ENCODE assay signal across 16 cellular contexts in the genomic region with DNA sequence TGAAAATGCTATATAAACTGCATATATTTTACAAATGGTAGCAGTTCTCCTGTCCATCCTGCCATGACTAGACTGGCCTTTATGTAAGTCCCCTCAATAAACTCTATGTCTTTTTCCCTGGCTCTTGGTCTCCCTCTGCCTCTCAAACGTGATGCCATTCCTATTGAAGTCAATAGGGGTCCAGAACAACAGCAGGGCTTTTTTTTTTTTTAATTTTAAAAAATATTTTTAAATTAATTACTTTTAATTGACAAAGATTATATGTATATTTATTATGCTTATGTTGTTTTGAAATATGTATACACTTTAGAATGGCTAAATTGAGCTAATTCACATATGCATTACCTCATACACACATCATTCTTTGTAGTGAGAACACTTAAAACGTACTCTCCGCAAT.
A peak's percentile ranks its signal among the peaks of the same experiment; 100 is the strongest.
DNase-seq lines count a peak whose midpoint lies in the region; ATAC-seq and TF ChIP-seq lines count a peak whose summit lies in the region.
"Had no signal": no experiment of that assay in that cellular context is flagged by ENCODE, and none has a peak within 500 bp of the region (broad histone marks: within the 10 kb centered on the region; RNA-seq: fewer than 3 reads in every experiment).

No MANE protein-coding gene starts in this region.

- no peak overlapping the region for H3T11ph ChIP-seq in H9 (ENCODE audit: low read length)

- H3K4me1 Mint-ChIP-seq in H9 = peaks cover 10 to 23% of the 10 kb centered on the region in 2 experiments
- peaks cover 22% of the 10 kb centered on the region for H3K4me1 Mint-ChIP-seq in glutamatergic neuron (ENCODE audit: low read depth, unreplicated experiment)
- no peaks in the 10 kb centered on the region for H3K4me1 Mint-ChIP-seq in neural crest cell
- H3K4me1 Mint-ChIP-seq: CD14-positive monocyte; CD4-positive, alpha-beta memory T cell had no signal

- no peaks in the 10 kb centered on the region for H3K79me2 ChIP-seq in H9 (ENCODE audit: insufficient read depth, low read length)

- no peak for DNase-seq in H9
- no peak for DNase-seq in glutamatergic neuron
- DNase-seq in neural crest cell (ENCODE audit: low read depth, low spot score) = no peak
- no peak for DNase-seq in DMS79 (lab: John Stamatoyannopoulos, UW)
- DNase-seq in foreskin keratinocyte = no peak
- no peak for DNase-seq in MV-4-11 (lab: John Stamatoyannopoulos, UW)
- DNase-seq: 8988T; CD4-positive, alpha-beta memory T cell; DMS153; DMS79 treated with DMSO at 0.1 percent for 48 hours; GF-D8; HCEC 1CT had no signal

- H2AFZ ChIP-seq in H9 (ENCODE audit: low read length) = no peak overlapping the region

- no peaks in the 10 kb centered on the region for H3K9me3 ChIP-seq in H9 (ENCODE audit: control insufficient read depth, low read depth, low read length)
- H3K9me3 ChIP-seq: BLaER1 had no signal

- H3K9ac ChIP-seq in H9 (ENCODE audit: extremely low read depth, insufficient read length, low read length) = no peak overlapping the region
- H3K9ac ChIP-seq: BLaER1 had no signal

- H3K4ac ChIP-seq in H9 (ENCODE audit: low read depth, low read length) = no peak overlapping the region

- no peak overlapping the region for H3K18ac ChIP-seq in H9 (ENCODE audit: insufficient read length, low read depth, low read length)

- no peak overlapping the region for H2BK20ac ChIP-seq in H9 (ENCODE audit: low read depth, low read length, poor library complexity, severe bottlenecking)

- no peaks in the 10 kb centered on the region for H4K20me1 ChIP-seq in H9 (ENCODE audit: control insufficient read depth, insufficient read depth, insufficient read length)
- H4K20me1 ChIP-seq: BLaER1 had no signal

- no peak overlapping the region for H2BK15ac ChIP-seq in H9 (ENCODE audit: low read depth, low read length)

- H3K4me1 ChIP-seq in H9 (ENCODE audit: insufficient read depth, low read length) (no peaks in the 10 kb centered on the region; the same call in 1 of the 2 replicates), foreskin keratinocyte (no peaks in the 10 kb centered on the region)
- H3K4me1 ChIP-seq: BLaER1 had no signal

- H3K27ac ChIP-seq in H9 (ENCODE audit: insufficient read length, low read depth, low read length) (no peak overlapping the region), foreskin keratinocyte (no peak overlapping the region)
- H3K27ac ChIP-seq: BLaER1, HL-60 had no signal

- H3K36me3 Mint-ChIP-seq in H9 (ENCODE audit: insufficient read depth in 1 of 3, low read depth in 3 of 3) = no peaks in the 10 kb centered on the region
- H3K36me3 Mint-ChIP-seq in glutamatergic neuron (ENCODE audit: unreplicated experiment) = no peaks in the 10 kb centered on the region
- no peaks in the 10 kb centered on the region for H3K36me3 Mint-ChIP-seq in neural crest cell (ENCODE audit: low read depth)
- H3K36me3 Mint-ChIP-seq: CD14-positive monocyte; CD4-positive, alpha-beta memory T cell had no signal

- no peak overlapping the region for H2AK5ac ChIP-seq in H9 (ENCODE audit: insufficient read length, low read length)

- H3K9me3 Mint-ChIP-seq in H9 (no peaks in the 10 kb centered on the region), glutamatergic neuron (ENCODE audit: unreplicated experiment) (no peaks in the 10 kb centered on the region), neural crest cell (no peaks in the 10 kb centered on the region)

- H3K79me1 ChIP-seq in H9 (ENCODE audit: insufficient read depth, low read depth, low read length, poor library complexity, severe bottlenecking) = no peaks in the 10 kb centered on the region

- no peak overlapping the region for H2BK12ac ChIP-seq in H9 (ENCODE audit: insufficient read length, low read depth, low read length)

- H3K27ac Mint-ChIP-seq in H9 = no peak overlapping the region
- H3K27ac Mint-ChIP-seq in glutamatergic neuron (ENCODE audit: unreplicated experiment) = no peak overlapping the region
- no peak overlapping the region for H3K27ac Mint-ChIP-seq in neural crest cell (ENCODE audit: unreplicated experiment)
- H3K27ac Mint-ChIP-seq: CD14-positive monocyte had no signal

- H3K27me3 ChIP-seq in H9 (ENCODE audit: insufficient read depth, low read length) (no peaks in the 10 kb centered on the region), foreskin keratinocyte (no peaks in the 10 kb centered on the region)
- H3K27me3 ChIP-seq: BLaER1 had no signal

- WGBS in H9 (ENCODE audit: extremely low coverage, insufficient read length, low lambda C conversion rate) = no CpG with 5 or more reads among the region's 3 CpGs

- H4K8ac ChIP-seq in H9 (replicated peaks; ENCODE audit: insufficient read length, low read depth, low read length) = no peak overlapping the region

- H3K23me2 ChIP-seq in H9 (ENCODE audit: insufficient read length, low read depth, low read length, poor library complexity, severe bottlenecking) = no peaks in the 10 kb centered on the region

- TF ChIP-seq CTCF in H9 (conservative IDR thresholded peaks at IDR 0.05) = peak; percentile 44
- TF ChIP-seq CTCF in glutamatergic neuron (IDR thresholded peaks at IDR 0.05; ENCODE audit: partially characterized antibody, unreplicated experiment) = peak; percentile 42
- TF ChIP-seq CTCF in neural crest cell (conservative IDR thresholded peaks at IDR 0.05) = peak; percentile 29
- TF ChIP-seq CTCF in foreskin keratinocyte (conservative IDR thresholded peaks at IDR 0.05) = no peak

- no peak overlapping the region for H3K23ac ChIP-seq in H9 (ENCODE audit: insufficient read length, low read depth, low read length)

- no peak overlapping the region for H3K14ac ChIP-seq in H9 (ENCODE audit: insufficient read depth, low read length)

- no peak overlapping the region for H3K4me3 Mint-ChIP-seq in H9
- no peak overlapping the region for H3K4me3 Mint-ChIP-seq in glutamatergic neuron (ENCODE audit: unreplicated experiment)
- H3K4me3 Mint-ChIP-seq in neural crest cell = no peak overlapping the region
- H3K4me3 Mint-ChIP-seq: CD14-positive monocyte; CD4-positive, alpha-beta memory T cell had no signal

- H2BK5ac ChIP-seq in H9 (ENCODE audit: insufficient read length, low read length) = no peak overlapping the region

- no peak overlapping the region for H2BK120ac ChIP-seq in H9 (ENCODE audit: low read depth, low read length, poor library complexity, severe bottlenecking)

- no peak overlapping the region for H3K56ac ChIP-seq in H9 (ENCODE audit: insufficient read length, low read depth, low read length)

- H4K91ac ChIP-seq in H9 (ENCODE audit: insufficient read length, low read depth, low read length) = no peak overlapping the region

- ATAC-seq in foreskin keratinocyte = no peak
- ATAC-seq in GM19023 (IDR thresholded peaks at IDR 0.05; ENCODE audit: unreplicated experiment) = no peak

- H3K27me3 Mint-ChIP-seq in H9 (ENCODE audit: low read depth) (no peaks in the 10 kb centered on the region), glutamatergic neuron (ENCODE audit: unreplicated experiment) (no peaks in the 10 kb centered on the region), neural crest cell (ENCODE audit: low read depth) (no peaks in the 10 kb centered on the region)
- H3K27me3 Mint-ChIP-seq: CD4-positive, alpha-beta memory T cell had no signal

- H3K4me2 ChIP-seq in H9 (ENCODE audit: insufficient read depth, insufficient read length, low read length) = no peak overlapping the region
- H3K4me2 ChIP-seq: BLaER1 had no signal

- H4K5ac ChIP-seq in H9 (ENCODE audit: insufficient read length, low read depth, low read length) = no peak overlapping the region
